12 cellular contexts compared by ENCODE assay signal in genomic region chr6:156984178-156984738, GRCh38.
DNase-seq lines count a peak whose midpoint lies in the region; ATAC-seq and TF ChIP-seq lines count a peak whose summit lies in the region.
"Had no signal": no experiment of that assay in that cellular context is flagged by ENCODE, and none has a peak within 500 bp of the region (broad histone marks: within the 10 kb centered on the region; RNA-seq: fewer than 3 reads in every experiment).

No MANE protein-coding gene starts in this region.

- peak overlapping the region; percentile 51 for H3K27ac Mint-ChIP-seq in MCF 10A (ENCODE audit: low read depth, unreplicated experiment)

- H3K9me3 ChIP-seq in breast epithelium, result no peaks in the 10 kb centered on the region
- H3K9me3 ChIP-seq in mammary epithelial cell (replicated peaks; ENCODE audit: insufficient read depth, low read length), result no peaks in the 10 kb centered on the region
- no peaks in the 10 kb centered on the region for H3K9me3 ChIP-seq in upper lobe of right lung

- CTCF ChIA-PET in MCF 10A (lab: Yijun Ruan, JAX) (interaction anchor here (0.6 kb wide), 1 partner anchor 11 kb away, joined by 3 read pairs; no protein-coding TSS in a partner anchor), mammary epithelial cell (lab: Charles Lee; ENCODE audit: low non-redundant PET) (no interaction called here)

- POLR2A ChIA-PET in MCF 10A (lab: Yijun Ruan, JAX), result interaction anchor here (0.7 kb wide), 1 partner anchor 19 kb away, joined by 6 read pairs; no protein-coding TSS in a partner anchor

- no TSS peak for BruUV-seq in MCF 10A (replicated peaks; lab: Mats Ljungman, UMichigan)
- BruUV-seq in mammary epithelial cell (replicated peaks; lab: Mats Ljungman, UMichigan), result no TSS peak

- H3K27me3 Mint-ChIP-seq in MCF 10A (ENCODE audit: insufficient read depth, unreplicated experiment), result no peaks in the 10 kb centered on the region
- H3K27me3 Mint-ChIP-seq: brain had no signal

- no peak for DNase-seq in MCF 10A (ENCODE audit: unreplicated experiment)
- DNase-seq in breast epithelium (ENCODE audit: low spot score in 2 of 2), result no peak
- DNase-seq in mammary epithelial cell, result peak; percentile 8
- no peak for DNase-seq in upper lobe of right lung
- no peak for DNase-seq in left lobe of liver (ENCODE audit: low spot score)
- no peak for DNase-seq in activated T-cell treated with anti-CD3 and anti-CD28 coated beads for 4 hours
- no peak for DNase-seq in stimulated activated naive CD4-positive, alpha-beta T cell treated with Interleukin-2 at 50 U/mL for 16 hours (lab: John Stamatoyannopoulos, UW)
- DNase-seq: AML-193, NCI-H2029 treated with DMSO at 0.1 percent for 48 hours, Right ventricle myocardium superior had no signal

- TF ChIP-seq POLR2A in breast epithelium (IDR thresholded peaks at IDR 0.05), result no peak

- H2AFZ ChIP-seq in mammary epithelial cell (ENCODE audit: low read depth, low read length), result no peak overlapping the region

- H3K27ac ChIP-seq in breast epithelium (no peak overlapping the region), mammary epithelial cell (ENCODE audit: insufficient read depth, low read depth, low read length) (no peak overlapping the region), upper lobe of right lung (no peak overlapping the region)

- dilution Hi-C loops in mammary epithelial cell (cut with HindIII; ENCODE audit: low sequenced_read_pairs), result no loop called here

- no peaks in the 10 kb centered on the region for H4K20me1 ChIP-seq in mammary epithelial cell (ENCODE audit: insufficient read depth, low read length)

- peaks cover 88% of the 10 kb centered on the region for H3K79me2 ChIP-seq in mammary epithelial cell (ENCODE audit: insufficient read depth, low read length)

- H3K4me1 ChIP-seq in breast epithelium, result no peaks in the 10 kb centered on the region
- H3K4me1 ChIP-seq in mammary epithelial cell (ENCODE audit: insufficient read depth, low read length), result peaks cover 27% of the 10 kb centered on the region
- H3K4me1 ChIP-seq in upper lobe of right lung, result peaks cover 33% of the 10 kb centered on the region

- H3K36me3 ChIP-seq in breast epithelium, result no peaks in the 10 kb centered on the region
- no peaks in the 10 kb centered on the region for H3K36me3 ChIP-seq in mammary epithelial cell (ENCODE audit: insufficient read depth, low read length)
- no peaks in the 10 kb centered on the region for H3K36me3 ChIP-seq in upper lobe of right lung

- peaks cover 4% of the 10 kb centered on the region for H3K36me3 Mint-ChIP-seq in MCF 10A (ENCODE audit: insufficient read depth, unreplicated experiment)
- H3K36me3 Mint-ChIP-seq: brain had no signal

- in situ Hi-C loops in mammary epithelial cell (cut with MboI; ENCODE audit: low sequenced_read_pairs in 2 of 2), result no loop called here

- no peak for TF ChIP-seq CTCF in MCF 10A (IDR thresholded peaks at IDR 0.05; ENCODE audit: unreplicated experiment)
- no peak for TF ChIP-seq CTCF in breast epithelium (IDR thresholded peaks at IDR 0.05)
- TF ChIP-seq CTCF in mammary epithelial cell (conservative IDR thresholded peaks at IDR 0.05 in 1 of 2, IDR thresholded peaks at IDR 0.05 in 1 of 2; ENCODE audit: extremely low read depth in 1 of 2, insufficient read depth in 1 of 2, low read depth in 1 of 2, low read length in 2 of 2), result no peak
- no peak for TF ChIP-seq CTCF in upper lobe of right lung (IDR thresholded peaks at IDR 0.05)

- H3K4me3 Mint-ChIP-seq in MCF 10A (ENCODE audit: unreplicated experiment), result no peak overlapping the region
- H3K4me3 Mint-ChIP-seq: brain had no signal

- peak overlapping the region; percentile 37 for H3K4me2 ChIP-seq in mammary epithelial cell (ENCODE audit: insufficient read depth, low read depth, low read length)

- no peaks in the 10 kb centered on the region for H3K27me3 ChIP-seq in breast epithelium
- H3K27me3 ChIP-seq in mammary epithelial cell (ENCODE audit: insufficient read depth, low read length), result no peaks in the 10 kb centered on the region
- no peaks in the 10 kb centered on the region for H3K27me3 ChIP-seq in upper lobe of right lung

- 100% methylated on average over 3 of the region's 3 CpGs for WGBS in mammary epithelial cell (ENCODE audit: low coverage, missing lambda C conversion rate)

- H3K4me1 Mint-ChIP-seq in MCF 10A (ENCODE audit: insufficient read depth, unreplicated experiment), result peaks cover 42% of the 10 kb centered on the region

- H3K4me3 ChIP-seq in breast epithelium (no peak overlapping the region), mammary epithelial cell (replicated peaks in 1 of 3; ENCODE audit: insufficient read depth in 1 of 3, low read depth in 2 of 3, low read length in 3 of 3) (no peak overlapping the region), upper lobe of right lung (no peak overlapping the region)

- peak; percentile 49 for ATAC-seq in HG03175 (IDR thresholded peaks at IDR 0.05; ENCODE audit: unreplicated experiment)
- ATAC-seq in upper lobe of right lung, result peak; percentile 58
- ATAC-seq in left lobe of liver, result no peak

- H3K9me3 Mint-ChIP-seq in MCF 10A (ENCODE audit: unreplicated experiment), result no peaks in the 10 kb centered on the region
- H3K9me3 Mint-ChIP-seq: brain had no signal

- no peak overlapping the region for H3K9ac ChIP-seq in mammary epithelial cell (ENCODE audit: insufficient read depth, low read length)

- intact Hi-C loops in MCF 10A (cut with micrococcal nuclease) (no loop called here), breast epithelium (cut with DNase I; ENCODE audit: low total_unique reads) (no loop called here), mammary epithelial cell (cut with micrococcal nuclease) (no loop called here), upper lobe of right lung (cut with DNase I) (no loop called here)
